31 cellular contexts compared by ENCODE assay signal in the genomic region with DNA sequence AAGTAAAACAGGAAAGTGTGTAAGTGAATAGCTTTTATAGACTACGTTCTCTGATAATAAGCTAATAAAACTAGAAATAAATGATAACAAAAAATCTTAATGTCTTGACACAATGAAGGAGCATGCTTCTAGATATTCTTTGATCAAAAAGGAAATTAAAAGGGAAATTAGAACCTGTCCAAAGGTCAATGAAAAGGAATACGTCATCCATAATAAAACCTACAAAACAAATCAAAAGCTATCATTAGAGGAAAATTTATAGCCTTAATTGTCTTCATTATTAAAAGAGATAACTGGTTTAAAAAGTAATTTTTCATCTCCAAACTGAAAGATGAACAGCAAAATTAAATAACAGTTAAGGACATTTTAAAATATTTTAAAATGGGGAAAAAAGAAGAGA.
"Had no signal": no experiment of that assay in that cellular context is flagged by ENCODE, and none has a peak within 500 bp of the region (broad histone marks: within the 10 kb centered on the region; RNA-seq: fewer than 3 reads in every experiment).

No MANE protein-coding gene starts in this region.

- H3K9me3 Mint-ChIP-seq: nephron, neural progenitor cell had no signal

- H3K4me2 ChIP-seq: neural progenitor cell had no signal

- DNase-seq: naive B cell; natural killer cell; occipital lobe; ovary; posterior cingulate gyrus; psoas muscle; right cardiac atrium; spleen; stimulated activated CD4-positive, alpha-beta T cell treated with anti-CD3 and anti-CD28 coated beads, Interleukin-12 subunit alpha, Interleukin-12 subunit beta, amount 100 ng/mL, for 4 hours; stimulated activated CD4-positive, alpha-beta T cell treated with anti-CD3 and anti-CD28 coated beads, Interleukin-1b, Interleukin-23, amount 100 ng/mL, for 48 hours; stimulated activated CD4-positive, alpha-beta T cell treated with anti-CD3 and anti-CD28 coated beads, Interleukin-4, amount 100 ng/mL, for 1 hour; stimulated activated CD4-positive, alpha-beta T cell treated with anti-CD3 and anti-CD28 coated beads, Interleukin-4, amount 100 ng/mL, for 4 hours; stimulated activated CD8-positive, alpha-beta memory T cell treated with anti-CD3 and anti-CD28 coated beads, Interleukin-4, amount 100 ng/mL, for 48 hours; stimulated activated naive CD4-positive, alpha-beta T cell; stimulated activated naive CD8-positive, alpha-beta T cell treated with anti-CD3 and anti-CD28 coated beads, Interleukin-15, amount 100 ng/mL, for 72 hours; stimulated activated naive CD8-positive, alpha-beta T cell treated with anti-CD3 and anti-CD28 coated beads, Interleukin-15, Interleukin-2, amounts not matched to agents 100 U/mL and 50 U/mL, for 24 hours; substantia nigra; testis; tibial artery; transverse colon; upper lobe of right lung; uterus had no signal

- H3K27ac ChIP-seq: neural progenitor cell, ovary, parathyroid adenoma, psoas muscle, skin epidermis, spleen, suprapubic skin, testis, tibial artery, transverse colon, upper lobe of right lung, uterus had no signal

- H3K36me3 ChIP-seq: neural progenitor cell, ovary, spleen, suprapubic skin, tibial artery, transverse colon, upper lobe of right lung, uterus had no signal

- H3K27me3 Mint-ChIP-seq: naive B cell; stimulated activated memory B cell treated with anti-CD40 and anti-IgM and Interleukin-4, amounts not matched to agents 10 μg/mL and 1 μg/mL and 100 μg/mL, for 72 hours; type B pancreatic cell had no signal

- ATAC-seq: natural killer cell; psoas muscle; right cardiac atrium; sciatic nerve; stimulated activated memory B cell treated with anti-CD40 and anti-IgM and Interleukin-4, amounts not matched to agents 10 μg/mL and 1 μg/mL and 100 μg/mL, for 72 hours; stimulated activated naive CD8-positive, alpha-beta T cell treated with anti-CD3 and anti-CD28 coated beads, Interleukin-15, amount 100 ng/mL, for 72 hours; stimulated activated naive CD8-positive, alpha-beta T cell treated with anti-CD3 and anti-CD28 coated beads, Interleukin-15, Interleukin-2, amounts not matched to agents 100 U/mL and 50 U/mL, for 24 hours; upper lobe of right lung had no signal

- H3K4me1 Mint-ChIP-seq: naive B cell; natural killer cell; stimulated activated memory B cell treated with anti-CD40 and anti-IgM and Interleukin-4, amounts not matched to agents 10 μg/mL and 1 μg/mL and 100 μg/mL, for 72 hours had no signal

- H3K9me3 ChIP-seq: ovary, psoas muscle, suprapubic skin, testis, tibial artery, transverse colon, upper lobe of right lung, uterus had no signal

- H3K4me1 ChIP-seq: neural progenitor cell, parathyroid adenoma, psoas muscle, spleen, suprapubic skin, testis, tibial artery, transverse colon, upper lobe of right lung, uterus had no signal

- H3K4me3 ChIP-seq: neural progenitor cell, ovary, psoas muscle, skin epidermis, spleen, suprapubic skin, testis, tibial artery, transverse colon, upper lobe of right lung, uterus had no signal

- H3K4me3 Mint-ChIP-seq: naive B cell; natural killer cell; nephron; neural progenitor cell; stimulated activated memory B cell treated with anti-CD40 and anti-IgM and Interleukin-4, amounts not matched to agents 10 μg/mL and 1 μg/mL and 100 μg/mL, for 72 hours; stimulated activated naive CD8-positive, alpha-beta T cell treated with anti-CD3 and anti-CD28 coated beads, Interleukin-15, amount 100 ng/mL, for 72 hours; type B pancreatic cell had no signal

- H3K27ac Mint-ChIP-seq: natural killer cell; nephron; neural progenitor cell; progenitor cell of endocrine pancreas; stimulated activated memory B cell treated with anti-CD40 and anti-IgM and Interleukin-4, amounts not matched to agents 10 μg/mL and 1 μg/mL and 100 μg/mL, for 72 hours; stimulated activated naive CD8-positive, alpha-beta T cell treated with anti-CD3 and anti-CD28 coated beads, Interleukin-15, amount 100 ng/mL, for 72 hours; type B pancreatic cell had no signal

- H3K36me3 Mint-ChIP-seq: naive B cell; natural killer cell; neural progenitor cell; stimulated activated memory B cell treated with anti-CD40 and anti-IgM and Interleukin-4, amounts not matched to agents 10 μg/mL and 1 μg/mL and 100 μg/mL, for 72 hours; type B pancreatic cell had no signal

- H3K27me3 ChIP-seq: neural progenitor cell, ovary, spleen, suprapubic skin, testis, tibial artery, transverse colon, upper lobe of right lung had no signal
